Comparison of ENCODE assay signal across 7 cellular contexts in the genomic region with DNA sequence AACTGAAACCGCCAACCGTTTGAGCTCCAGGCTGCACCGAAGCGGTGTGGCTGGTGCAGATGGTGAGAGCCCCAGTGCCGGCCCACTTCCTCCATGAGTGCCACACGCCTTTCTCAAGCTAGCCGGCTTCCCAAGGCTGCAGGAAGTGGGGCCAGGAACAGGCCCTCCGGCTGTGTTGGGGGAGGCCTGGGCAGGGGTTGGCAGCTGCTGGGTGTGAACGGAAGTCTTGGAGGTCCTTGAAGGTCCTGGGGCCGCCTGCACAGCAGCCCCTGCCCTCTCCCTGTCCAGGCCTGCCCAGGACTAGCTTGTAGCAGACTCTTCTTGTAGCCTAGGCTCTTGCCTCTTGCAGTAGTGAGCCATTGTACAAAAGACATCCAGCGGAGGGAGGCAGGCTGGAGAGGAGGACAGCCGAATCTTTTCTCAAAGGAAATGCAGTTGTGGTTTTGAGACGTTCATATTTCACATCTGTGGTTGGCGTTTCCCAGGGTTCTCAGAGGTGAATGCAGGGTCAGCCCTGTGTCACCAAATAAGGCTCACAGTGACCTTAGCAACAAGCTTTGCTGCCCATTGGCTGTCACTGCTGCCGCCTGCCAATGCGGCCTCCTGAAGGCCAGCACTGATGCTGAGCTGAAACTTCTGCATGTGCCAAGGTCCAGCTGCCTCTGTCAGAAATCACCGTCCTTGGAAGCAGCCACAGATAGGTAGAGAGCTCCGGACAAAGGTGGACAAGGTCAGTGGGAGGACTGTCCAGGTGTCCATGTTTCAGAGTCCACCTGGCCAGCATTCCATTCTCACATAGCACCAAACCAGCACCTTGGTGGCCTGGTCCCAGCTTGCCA. TPM values are rescaled to one million over a fixed set of nuclear protein-coding genes. Genes with fewer than 3 reads are reported as not detected.
DNase-seq lines count a peak whose midpoint lies in the region; ATAC-seq and TF ChIP-seq lines count a peak whose summit lies in the region.

No MANE protein-coding gene starts in this region.

- H3K36me3 ChIP-seq in OCI-LY7 (ENCODE audit: insufficient read depth, low read length) (no peaks in the 10 kb centered on the region), lower lobe of right lung (peaks cover 6% of the 10 kb centered on the region)

- DNase-seq in OCI-LY7 (ENCODE audit: low spot score) (peak; percentile 84), lower lobe of right lung (peak; percentile 83), NCI-H2029 treated with DMSO at 0.1 percent for 48 hours (lab: John Stamatoyannopoulos, UW) (no peak)
- no peak for DNase-seq in effector CD8-positive, alpha-beta T cell (lab: John Stamatoyannopoulos, UW)

- CTCF ChIA-PET in OCI-LY7 (lab: Charles Lee; ENCODE audit: unreplicated experiment): interaction anchor here (0.5 to 2.0 kb wide), 14 partner anchors 10 to 55 kb away, joined by 3 to 10 read pairs (median 4); no protein-coding TSS in a partner anchor

- BruUV-seq in OCI-LY7 (replicated peaks; lab: Mats Ljungman, UMichigan): no TSS peak

- TF ChIP-seq CTCF in OCI-LY7 (conservative IDR thresholded peaks at IDR 0.05; ENCODE audit: low read length) (no peak), lower lobe of right lung (IDR thresholded peaks at IDR 0.05) (no peak)

- WGBS in adipose tissue, 3 donors: 30 to 67% (median 39%) methylated on average over 18 of the region's 18 CpGs

- H3K27ac ChIP-seq in OCI-LY7 (ENCODE audit: low read depth, low read length, poor library complexity, severe bottlenecking) (peak overlapping the region; percentile 61), adipose tissue (ENCODE audit: low read depth, low read length) (peak overlapping the region; percentile 44), lower lobe of right lung (peak overlapping the region; percentile 81)

- peak; percentile 54 for ATAC-seq in GM18861 (IDR thresholded peaks at IDR 0.05; ENCODE audit: unreplicated experiment)
- ATAC-seq in HG02852 (IDR thresholded peaks at IDR 0.05; ENCODE audit: unreplicated experiment): peak; percentile 64
- peak; percentile 63 to 83 for ATAC-seq in lower lobe of right lung

- H3K4me1 ChIP-seq in OCI-LY7 (ENCODE audit: insufficient read depth, low read length, poor library complexity, severe bottlenecking) (peaks cover 68% of the 10 kb centered on the region), lower lobe of right lung (peaks cover 96% of the 10 kb centered on the region)

- H3K9me3 ChIP-seq in OCI-LY7 (ENCODE audit: low read length) (no peaks in the 10 kb centered on the region), lower lobe of right lung (no peaks in the 10 kb centered on the region)

- intact Hi-C loops in OCI-LY7 (cut with micrococcal nuclease; ENCODE audit: unreplicated experiment): loop anchor here (1.0 kb wide), 3 partner anchors 24 to 47 kb away; partner anchors contain the start of gene IRF1
- intact Hi-C loops in lower lobe of right lung (cut with DNase I): no loop called here

- peak overlapping the region; percentile 84 for H3K4me2 ChIP-seq in OCI-LY7 (ENCODE audit: low read length)

- no peaks in the 10 kb centered on the region for H4K20me1 ChIP-seq in OCI-LY7 (ENCODE audit: insufficient read depth, low read length)

- H3K27me3 ChIP-seq in lower lobe of right lung (ENCODE audit: low read depth): no peaks in the 10 kb centered on the region

- H3K9me2 ChIP-seq in OCI-LY7 (ENCODE audit: insufficient read depth, low read length): no peaks in the 10 kb centered on the region

- no peak overlapping the region for H2AFZ ChIP-seq in OCI-LY7 (ENCODE audit: low read length)

- no peaks in the 10 kb centered on the region for H3K79me2 ChIP-seq in OCI-LY7 (ENCODE audit: insufficient read depth, low read depth, low read length)

- POLR2A ChIA-PET in OCI-LY7 (lab: Charles Lee): interaction anchor here (0.5 to 4.8 kb wide), 13 partner anchors 9 to 553 kb away, joined by 3 to 49 read pairs (median 7); partner anchors contain the start of gene IRF1

- H3K4me3 ChIP-seq in OCI-LY7 (ENCODE audit: low read depth, low read length, poor library complexity, severe bottlenecking) (peak overlapping the region; percentile 48), lower lobe of right lung (peak overlapping the region; percentile 21)

RNA-seq across cellular contexts. Expression of gene IRF1, which starts 23.9 kb away (rescaled TPM):
- 25.9 and 39.4 TPM in 2 replicates for total RNA-seq in OCI-LY7 (2014; rRNA removed; shearing (Covaris generic))
- 24.8 and 32.3 TPM in 2 replicates for total RNA-seq in OCI-LY7 (2022)
- polyA plus RNA-seq in adipose tissue: 10 to 100 TPM in 2 of 3 donors, 1 to 10 TPM in 1; 9.1 to 90.5 (median 58.0) TPM
- 81.2 TPM for total RNA-seq in lower lobe of right lung

Comparison
In these comparisons a context has a peak if more than half of its experiments do, and no peak if none do; other contexts are left out.
1. DNase-seq: peak in OCI-LY7 (single experiment) and lower lobe of right lung (single experiment); none in effector CD8-positive, alpha-beta T cell (single experiment) and NCI-H2029 treated with DMSO at 0.1 percent for 48 hours (single experiment).
2. Peak in every context shown above with its lines, with median percentiles within 50 percentile points of each other: ATAC-seq and H3K27ac ChIP-seq.